ENCODE assay signal across 1 cellular context in genomic region chr4:7902826-7903225, GRCh38.
TF ChIP-seq lines count a peak whose summit lies in the region.

No MANE protein-coding gene starts in this region.

TF ChIP-seq in WTC11, 78 proteins besides CTCF, POLR2A, EP300 and RAD21:
- TF ChIP-seq HMGXB4 (CRISPR knock-in tag; IDR thresholded peaks at IDR 0.05) (no peak), ZNF219 (CRISPR knock-in tag; IDR thresholded peaks at IDR 0.05; ENCODE audit: borderline replicate concordance) (no peak), OVOL2 (CRISPR knock-in tag; IDR thresholded peaks at IDR 0.05; ENCODE audit: borderline replicate concordance) (no peak), PRDM15 (CRISPR knock-in tag; IDR thresholded peaks at IDR 0.05) (no peak), EMX1 (CRISPR knock-in tag; IDR thresholded peaks at IDR 0.05) (no peak), ZSCAN18 (CRISPR knock-in tag; IDR thresholded peaks at IDR 0.05) (no peak), ZNF121 (CRISPR knock-in tag; IDR thresholded peaks at IDR 0.05) (no peak), ZNF232 (CRISPR knock-in tag; IDR thresholded peaks at IDR 0.05) (no peak), ESRRA (CRISPR knock-in tag; IDR thresholded peaks at IDR 0.05; ENCODE audit: borderline replicate concordance) (no peak), GABPB1 (CRISPR knock-in tag; IDR thresholded peaks at IDR 0.05) (no peak), ARID4B (CRISPR knock-in tag; IDR thresholded peaks at IDR 0.05; ENCODE audit: borderline replicate concordance) (no peak), USF1 (CRISPR knock-in tag; IDR thresholded peaks at IDR 0.05) (no peak), NR3C1 (CRISPR knock-in tag; conservative IDR thresholded peaks at IDR 0.05; ENCODE audit: low read depth) (no peak), HMGA2 (CRISPR knock-in tag; IDR thresholded peaks at IDR 0.05) (no peak), ZBTB21 (CRISPR knock-in tag; IDR thresholded peaks at IDR 0.05; ENCODE audit: borderline replicate concordance) (no peak)
